In the genomic region with DNA sequence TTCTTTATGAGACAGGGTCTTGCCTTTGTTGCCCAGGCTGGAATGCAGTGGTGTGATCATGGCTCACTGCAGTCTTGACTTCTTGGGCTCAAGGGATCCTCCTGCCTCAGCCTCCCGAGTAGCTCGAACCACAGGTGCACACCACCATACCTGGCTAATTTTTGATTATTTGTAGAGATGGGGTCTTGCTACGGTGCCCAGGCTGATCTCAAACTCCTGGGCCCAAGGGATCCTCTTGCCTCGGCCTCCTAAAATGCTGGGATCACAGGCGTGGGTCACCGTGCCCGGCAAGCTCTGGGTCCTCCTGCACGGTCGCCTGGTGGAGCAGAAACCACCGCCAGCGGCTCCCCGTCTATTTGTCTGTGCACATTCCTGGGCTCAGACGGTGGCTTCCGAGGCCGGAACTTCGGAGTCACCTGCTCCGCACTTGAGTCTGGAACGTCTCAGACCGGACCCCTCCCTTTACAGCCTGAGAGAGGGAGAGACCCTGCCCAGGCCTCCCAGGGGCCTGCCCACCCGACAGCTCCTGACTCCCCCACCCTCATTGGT, we compare ENCODE assay signal across 17 cellular contexts. TPM values are rescaled to one million over a fixed set of nuclear protein-coding genes. Genes with fewer than 3 reads are reported as not detected.
DNase-seq lines count a peak whose midpoint lies in the region; ATAC-seq, FAIRE-seq and TF ChIP-seq lines count a peak whose summit lies in the region.
"Had no signal": no experiment of that assay in that cellular context is flagged by ENCODE, and none has a peak within 500 bp of the region (broad histone marks: within the 10 kb centered on the region; RNA-seq: fewer than 3 reads in every experiment).

No MANE protein-coding gene starts in this region.

- H2BK5ac ChIP-seq in neuronal stem cell (ENCODE audit: low read length) = peak overlapping the region; percentile 54

- no peak for FAIRE-seq in HepG2 (lab: Jason Lieb, UNC)
- FAIRE-seq: GM12878, GM18507 had no signal

- H2BK12ac ChIP-seq in neuronal stem cell (ENCODE audit: low read length) = peak overlapping the region; percentile 41

- TF ChIP-seq RAD21 in HepG2 (CRISPR knock-in tag; IDR thresholded peaks at IDR 0.05) = no peak

- no peaks in the 10 kb centered on the region for H3K27me3 Mint-ChIP-seq in WTC11 (ENCODE audit: low read depth)

- H3K4me2 ChIP-seq in HepG2 (ENCODE audit: low read depth, low read length) (no peak overlapping the region), neuronal stem cell (ENCODE audit: insufficient read depth, low read length, poor library complexity, severe bottlenecking) (no peak overlapping the region)
- H3K4me2 ChIP-seq: GM23338 had no signal

- in situ Hi-C loops in HepG2 (cut with HindIII; ENCODE audit: extremely low pct_ligation_motif_present, low pct_unique_long_range_greater_than_20kb) = no loop called here

- no peak for TF ChIP-seq CTCF in HepG2 (CRISPR knock-in tag; IDR thresholded peaks at IDR 0.05)
- TF ChIP-seq CTCF in right lobe of liver (IDR thresholded peaks at IDR 0.05) = no peak
- TF ChIP-seq CTCF in WTC11 (IDR thresholded peaks at IDR 0.05) = no peak
- TF ChIP-seq CTCF in vagina (IDR thresholded peaks at IDR 0.05) = no peak

- H3K4me1 ChIP-seq in HepG2 (ENCODE audit: insufficient read depth, low read length) = peaks cover 52% of the 10 kb centered on the region
- peaks cover 0 to 16% (median 5%) of the 10 kb centered on the region in 4 donors for H3K4me1 ChIP-seq in right lobe of liver
- H3K4me1 ChIP-seq in neuronal stem cell (ENCODE audit: control insufficient read depth in 2 of 2, insufficient read depth in 1 of 2, low read depth in 1 of 2, low read length in 2 of 2) = peaks cover under 1 to 8% of the 10 kb centered on the region in 2 donors
- H3K4me1 ChIP-seq in vagina = no peaks in the 10 kb centered on the region

- no peaks in the 10 kb centered on the region for H3K9me3 Mint-ChIP-seq in WTC11
- H3K9me3 Mint-ChIP-seq: CD8-positive, alpha-beta T cell; GM23338 had no signal

- ATAC-seq in HepG2 (no peak), right lobe of liver (no peak), WTC11 (no peak), GM21786 (IDR thresholded peaks at IDR 0.05; ENCODE audit: unreplicated experiment) (no peak)
- ATAC-seq: CD8-positive, alpha-beta T cell; GM12878; GM23338 had no signal

- H3K79me1 ChIP-seq in neuronal stem cell (ENCODE audit: low read depth, low read length) = peaks cover 2% of the 10 kb centered on the region

- H3K36me3 Mint-ChIP-seq in WTC11 = no peaks in the 10 kb centered on the region
- H3K36me3 Mint-ChIP-seq: CD14-positive monocyte; CD8-positive, alpha-beta T cell had no signal

- no peak overlapping the region for H2BK120ac ChIP-seq in neuronal stem cell (ENCODE audit: low read depth, low read length)

- CTCF ChIA-PET in HepG2 (lab: Yijun Ruan, JAX; ENCODE audit: low intra/inter-chr PET ratio, low total read pairs) (no interaction called here), WTC11 (lab: Charles Lee) (no interaction called here)

- H3K36me3 ChIP-seq in HepG2 (replicated peaks in 1 of 2; ENCODE audit: control insufficient read depth in 1 of 2, insufficient read depth in 2 of 2, low read length in 2 of 2) (no peaks in the 10 kb centered on the region), right lobe of liver (no peaks in the 10 kb centered on the region), neuronal stem cell (replicated peaks in 1 of 2; ENCODE audit: control insufficient read depth in 2 of 2, insufficient read depth in 2 of 2, low read length in 2 of 2) (no peaks in the 10 kb centered on the region), vagina (no peaks in the 10 kb centered on the region)

- H2AK5ac ChIP-seq in neuronal stem cell (ENCODE audit: low read depth, low read length) = peak overlapping the region; percentile 68

- H3K4me3 Mint-ChIP-seq in WTC11 = no peak overlapping the region
- H3K4me3 Mint-ChIP-seq: CD14-positive monocyte; CD8-positive, alpha-beta T cell; GM23338 had no signal

- H3K27ac ChIP-seq in HepG2 (ENCODE audit: extremely low read length, insufficient read depth, low read length) = no peak overlapping the region
- H3K27ac ChIP-seq in right lobe of liver = no peak overlapping the region
- no peak overlapping the region for H3K27ac ChIP-seq in neuronal stem cell (replicated peaks; ENCODE audit: low read length)
- H3K27ac ChIP-seq in vagina = no peak overlapping the region
- H3K27ac ChIP-seq: 22Rv1 had no signal

- intact Hi-C loops in HepG2 (cut with micrococcal nuclease; ENCODE audit: unreplicated experiment) (no loop called here), right lobe of liver (cut with DNase I) (no loop called here), vagina (cut with DNase I) (no loop called here)

- H3K9me3 ChIP-seq in HepG2 (ENCODE audit: low read length) (no peaks in the 10 kb centered on the region), right lobe of liver (no peaks in the 10 kb centered on the region), neuronal stem cell (replicated peaks in 1 of 2; ENCODE audit: control insufficient read depth in 2 of 2, insufficient read depth in 1 of 2, low read depth in 1 of 2, low read length in 2 of 2) (peaks cover 0 to 2% of the 10 kb centered on the region in 2 donors), vagina (no peaks in the 10 kb centered on the region)
- H3K9me3 ChIP-seq: Caco-2 had no signal

- H3K4me1 Mint-ChIP-seq in WTC11 = no peaks in the 10 kb centered on the region
- H3K4me1 Mint-ChIP-seq: CD14-positive monocyte, GM23338 had no signal

- BruUV-seq in HepG2 (replicated peaks; lab: Mats Ljungman, UMichigan) = no TSS peak

- DNase-seq in DMS53 (lab: John Stamatoyannopoulos, UW) = peak; percentile 26
- no peak for DNase-seq in DMS53 treated with DMSO at 0.1 percent for 48 hours (lab: John Stamatoyannopoulos, UW; ENCODE audit: unreplicated experiment)
- DNase-seq in HepG2 (ENCODE audit: low spot score) = no peak
- DNase-seq in right lobe of liver = no peak
- no peak for DNase-seq in WTC11 (ENCODE audit: low spot score)
- DNase-seq in neuronal stem cell (ENCODE audit: low spot score) = no peak
- DNase-seq in vagina (ENCODE audit: extremely low spot score in 2 of 2) = no peak
- DNase-seq: Caco-2; CD8-positive, alpha-beta T cell; H7 had no signal

- H3K18ac ChIP-seq in neuronal stem cell (ENCODE audit: low read length) = peak overlapping the region; percentile 1

- POLR2A ChIA-PET in HepG2 (lab: Yijun Ruan, JAX) = interaction anchor here (1.2 to 1.8 kb wide), 2 partner anchors 16 to 39 kb away, joined by 3 to 4 read pairs; partner anchors contain the start of gene CIRBP
- POLR2A ChIA-PET in WTC11 (lab: Charles Lee) = no interaction called here

- no peaks in the 10 kb centered on the region for H3K79me2 ChIP-seq in HepG2 (ENCODE audit: insufficient read depth, low read length)

- H2AFZ ChIP-seq in HepG2 (ENCODE audit: low read length) = no peak overlapping the region
- no peak overlapping the region for H2AFZ ChIP-seq in neuronal stem cell (ENCODE audit: low read length)
- H2AFZ ChIP-seq: GM23338 had no signal

- no peak overlapping the region for H4K8ac ChIP-seq in neuronal stem cell (ENCODE audit: low read depth, low read length)

- 38% methylated on average over 12 of the region's 20 CpGs for WGBS in HepG2 (ENCODE audit: low lambda C conversion rate)
- 93% methylated on average over 2 of the region's 20 CpGs for WGBS in right lobe of liver (ENCODE audit: insufficient coverage, low coverage, low lambda C conversion rate, missing lambda C conversion rate)
- no CpG with 5 or more reads among the region's 20 CpGs for WGBS in neuronal stem cell (ENCODE audit: extremely low coverage in 2 of 2, insufficient read length in 2 of 2, insufficient replicate concordance in 1 of 2), 2 donors

- H3K23ac ChIP-seq in neuronal stem cell (ENCODE audit: low read depth, low read length, poor library complexity) = no peak overlapping the region

- H3K27me3 ChIP-seq in HepG2 (ENCODE audit: control insufficient read depth in 1 of 2, insufficient read depth in 2 of 2, low read length in 2 of 2) = peaks cover 0 to 3% of the 10 kb centered on the region in 2 experiments; a peak in 1 of 5 replicates
- no peaks in the 10 kb centered on the region for H3K27me3 ChIP-seq in right lobe of liver
- H3K27me3 ChIP-seq in neuronal stem cell (ENCODE audit: control insufficient read depth in 3 of 3, insufficient read depth in 3 of 3, low read depth in 1 of 3, low read length in 3 of 3) = no peaks in the 10 kb centered on the region
- H3K27me3 ChIP-seq in vagina = no peaks in the 10 kb centered on the region

- H3K14ac ChIP-seq in neuronal stem cell (ENCODE audit: low read length) = no peak overlapping the region

- H3K4ac ChIP-seq in neuronal stem cell (ENCODE audit: low read length) = no peak overlapping the region

- H3K9ac ChIP-seq in HepG2 (ENCODE audit: insufficient read depth, low read depth, low read length) = no peak overlapping the region
- H3K9ac ChIP-seq in neuronal stem cell (ENCODE audit: low read depth, low read length, poor library complexity) = no peak overlapping the region

- H2BK15ac ChIP-seq in neuronal stem cell (ENCODE audit: low read length) = peak overlapping the region; percentile 96

- TF ChIP-seq POLR2A in HepG2 (IDR thresholded peaks at IDR 0.05; ENCODE audit: insufficient read depth in 1 of 2, low read depth in 2 of 2, low read length in 2 of 2) = no peak
- TF ChIP-seq POLR2A in right lobe of liver (IDR thresholded peaks at IDR 0.05) = no peak
- TF ChIP-seq POLR2A in vagina (IDR thresholded peaks at IDR 0.05) = no peak

- no peak overlapping the region for H4K91ac ChIP-seq in neuronal stem cell (ENCODE audit: low read depth, low read length, poor library complexity)

- H3K4me3 ChIP-seq in HepG2 (replicated peaks in 1 of 3; ENCODE audit: insufficient read depth in 1 of 3, low read depth in 2 of 3, low read length in 3 of 3) (no peak overlapping the region), right lobe of liver (no peak overlapping the region), neuronal stem cell (ENCODE audit: low read length in 2 of 2) (no peak overlapping the region), vagina (no peak overlapping the region)
- H3K4me3 ChIP-seq: GM12878, GM23338 had no signal

- TF ChIP-seq EP300 in HepG2 (IDR thresholded peaks at IDR 0.05; ENCODE audit: low read depth in 2 of 2, low read length in 2 of 2) = no peak
- no peak for TF ChIP-seq EP300 in HepG2 (CRISPR knock-in tag; IDR thresholded peaks at IDR 0.05; ENCODE audit: borderline replicate concordance)

- H3K27ac Mint-ChIP-seq in WTC11 = no peak overlapping the region
- H3K27ac Mint-ChIP-seq: CD14-positive monocyte; CD8-positive, alpha-beta T cell; GM23338 had no signal

- no peaks in the 10 kb centered on the region for H4K20me1 ChIP-seq in HepG2 (ENCODE audit: insufficient read depth, low read length)

RNA-seq across cellular contexts. Expression of gene EFNA2, which starts 22.2 kb away (rescaled TPM):
- total RNA-seq in HepG2 (2016; rRNA removed; fragmentation: Illumina TruSeq; extraction: Trizol) (4.3 and 9.9 TPM in 2 replicates), right lobe of liver (10 to 100 TPM in 1 of 6 experiments, 1 to 10 TPM in 5; 4.2 to 10.3 (median 5.6) TPM), WTC11 (2021) (11.4 to 14.2 TPM (median 12.6 TPM) in 3 replicates), vagina (not detected)
- 15.0 and 18.4 TPM in 2 replicates for total RNA-seq in HepG2 (2016; cell fraction: cytosol; rRNA removed; fragmentation: Illumina TruSeq; extraction: Trizol; ENCODE audit: low read depth)
- 5.2 and 11.1 TPM in 2 replicates for total RNA-seq in HepG2 (2016; cell fraction: insoluble cytoplasmic fraction; rRNA removed; fragmentation: Illumina TruSeq; extraction: Trizol)
- 27.1 and 33.2 TPM in 2 replicates for total RNA-seq in HepG2 (2016; cell fraction: membrane; rRNA removed; fragmentation: Illumina TruSeq; extraction: Trizol)
- 3.7 and 6.5 TPM in 2 replicates for total RNA-seq in HepG2 (2016; cell fraction: nucleus; rRNA removed; fragmentation: Illumina TruSeq; extraction: Trizol)
- polyA plus RNA-seq in HepG2 (2011; rRNA removed) = 6.0 and 11.1 TPM in 2 replicates
- 7.3 and 14.1 TPM in 2 replicates for polyA plus RNA-seq in HepG2 (2011; cell fraction: cytosol; rRNA removed)
- polyA plus RNA-seq in HepG2 (2011; cell fraction: nucleus; rRNA removed) = 17.9 and 19.5 TPM in 2 replicates
- polyA plus RNA-seq in HepG2 (2012) = 6.4 and 6.8 TPM in 2 replicates
- 17.9 and 19.1 TPM in 2 replicates for polyA plus RNA-seq in HepG2 (2016; cell fraction: cytosol; fragmentation: Illumina TruSeq; extraction: Trizol; ENCODE audit: low read depth)
- 7.9 and 11.2 TPM in 2 replicates for polyA plus RNA-seq in HepG2 (2016; cell fraction: insoluble cytoplasmic fraction; fragmentation: Illumina TruSeq; extraction: Trizol; ENCODE audit: low read depth)
- 27.7 and 33.0 TPM in 2 replicates for polyA plus RNA-seq in HepG2 (2016; cell fraction: membrane; fragmentation: Illumina TruSeq; extraction: Trizol; ENCODE audit: low read depth)
- 11.7 and 13.4 TPM in 2 replicates for polyA plus RNA-seq in HepG2 (2016; cell fraction: nucleus; fragmentation: Illumina TruSeq; extraction: Trizol; ENCODE audit: insufficient read depth, low read depth)
- polyA minus RNA-seq in HepG2 (2011; rRNA and poly(A)+ RNA removed; ENCODE audit: low replicate concordance) = 0.28 and 20.0 TPM in 2 replicates
- 23.0 and 23.8 TPM in 2 replicates for polyA minus RNA-seq in HepG2 (2011; cell fraction: cytosol; rRNA and poly(A)+ RNA removed)
- 2.8 and 4.2 TPM in 2 replicates for polyA minus RNA-seq in HepG2 (2011; cell fraction: nucleus; rRNA and poly(A)+ RNA removed)
- 41.4 TPM for polyA plus RNA-seq in neuronal stem cell (2013, experiment 1 of 2)
- polyA plus RNA-seq in neuronal stem cell (2013, experiment 2 of 2) = 40.6 TPM
- total RNA-seq: CD8-positive, alpha-beta T cell; GM12878 had no signal
- polyA plus RNA-seq: BJ, CD14-positive monocyte, GM12878 had no signal

RNA-seq across cellular contexts. Expression of gene FAM174C, which starts 32.5 kb away (rescaled TPM):
- total RNA-seq in HepG2 (2016; rRNA removed; fragmentation: Illumina TruSeq; extraction: Trizol) (21.9 and 31.3 TPM in 2 replicates), right lobe of liver (100 to 1,000 TPM in 1 of 6 experiments, 10 to 100 TPM in 5; 34.0 to 103 (median 43.8) TPM), WTC11 (2021) (59.4 to 65.9 TPM (median 65.7 TPM) in 3 replicates), vagina (64.8 TPM)
- 67.5 and 90.2 TPM in 2 replicates for total RNA-seq in HepG2 (2016; cell fraction: cytosol; rRNA removed; fragmentation: Illumina TruSeq; extraction: Trizol; ENCODE audit: low read depth)
- 14.2 and 28.2 TPM in 2 replicates for total RNA-seq in HepG2 (2016; cell fraction: insoluble cytoplasmic fraction; rRNA removed; fragmentation: Illumina TruSeq; extraction: Trizol)
- total RNA-seq in HepG2 (2016; cell fraction: membrane; rRNA removed; fragmentation: Illumina TruSeq; extraction: Trizol) = 57.9 and 74.3 TPM in 2 replicates
- 18.6 and 22.9 TPM in 2 replicates for total RNA-seq in HepG2 (2016; cell fraction: nucleus; rRNA removed; fragmentation: Illumina TruSeq; extraction: Trizol)
- 19.5 and 21.2 TPM in 2 replicates for polyA plus RNA-seq in HepG2 (2011; rRNA removed)
- 21.0 and 42.4 TPM in 2 replicates for polyA plus RNA-seq in HepG2 (2011; cell fraction: cytosol; rRNA removed)
- 45.8 and 49.4 TPM in 2 replicates for polyA plus RNA-seq in HepG2 (2011; cell fraction: nucleus; rRNA removed)
- 14.1 and 18.2 TPM in 2 replicates for polyA plus RNA-seq in HepG2 (2012)
- 104 and 136 TPM in 2 replicates for polyA plus RNA-seq in HepG2 (2016; cell fraction: cytosol; fragmentation: Illumina TruSeq; extraction: Trizol; ENCODE audit: low read depth)
- 24.1 and 30.7 TPM in 2 replicates for polyA plus RNA-seq in HepG2 (2016; cell fraction: insoluble cytoplasmic fraction; fragmentation: Illumina TruSeq; extraction: Trizol; ENCODE audit: low read depth)
- polyA plus RNA-seq in HepG2 (2016; cell fraction: membrane; fragmentation: Illumina TruSeq; extraction: Trizol; ENCODE audit: low read depth) = 78.9 and 88.8 TPM in 2 replicates
- 43.0 and 56.8 TPM in 2 replicates for polyA plus RNA-seq in HepG2 (2016; cell fraction: nucleus; fragmentation: Illumina TruSeq; extraction: Trizol; ENCODE audit: insufficient read depth, low read depth)
- polyA minus RNA-seq in HepG2 (2011; rRNA and poly(A)+ RNA removed; ENCODE audit: low replicate concordance) = 15.5 and 24.8 TPM in 2 replicates
- 9.4 and 11.7 TPM in 2 replicates for polyA minus RNA-seq in HepG2 (2011; cell fraction: cytosol; rRNA and poly(A)+ RNA removed)
- 6.5 and 6.8 TPM in 2 replicates for polyA minus RNA-seq in HepG2 (2011; cell fraction: nucleus; rRNA and poly(A)+ RNA removed)
- polyA plus RNA-seq in neuronal stem cell (2013, experiment 1 of 2) = 23.8 TPM
- polyA plus RNA-seq in neuronal stem cell (2013, experiment 2 of 2) = 24.1 TPM

RNA-seq across cellular contexts. Expression of gene CIRBP, which starts 38.7 kb away (rescaled TPM):
- total RNA-seq in HepG2 (2016; rRNA removed; fragmentation: Illumina TruSeq; extraction: Trizol) = 133 and 135 TPM in 2 replicates
- total RNA-seq in HepG2 (2016; cell fraction: cytosol; rRNA removed; fragmentation: Illumina TruSeq; extraction: Trizol; ENCODE audit: low read depth) = 96.6 and 116 TPM in 2 replicates
- 122 and 153 TPM in 2 replicates for total RNA-seq in HepG2 (2016; cell fraction: insoluble cytoplasmic fraction; rRNA removed; fragmentation: Illumina TruSeq; extraction: Trizol)
- 83.7 and 88.2 TPM in 2 replicates for total RNA-seq in HepG2 (2016; cell fraction: membrane; rRNA removed; fragmentation: Illumina TruSeq; extraction: Trizol)
- 100 and 108 TPM in 2 replicates for total RNA-seq in HepG2 (2016; cell fraction: nucleus; rRNA removed; fragmentation: Illumina TruSeq; extraction: Trizol)
- 140 and 177 TPM in 2 replicates for polyA plus RNA-seq in HepG2 (2011; rRNA removed)
- 120 and 152 TPM in 2 replicates for polyA plus RNA-seq in HepG2 (2011; cell fraction: cytosol; rRNA removed)
- 887 and 1,037 TPM in 2 replicates for polyA plus RNA-seq in HepG2 (2011; cell fraction: nucleus; rRNA removed)
- polyA plus RNA-seq in HepG2 (2012) = 154 and 221 TPM in 2 replicates
- polyA plus RNA-seq in HepG2 (2016; cell fraction: cytosol; fragmentation: Illumina TruSeq; extraction: Trizol; ENCODE audit: low read depth) = 39.2 and 45.5 TPM in 2 replicates
- 156 and 182 TPM in 2 replicates for polyA plus RNA-seq in HepG2 (2016; cell fraction: insoluble cytoplasmic fraction; fragmentation: Illumina TruSeq; extraction: Trizol; ENCODE audit: low read depth)
- 63.6 and 72.0 TPM in 2 replicates for polyA plus RNA-seq in HepG2 (2016; cell fraction: membrane; fragmentation: Illumina TruSeq; extraction: Trizol; ENCODE audit: low read depth)
- polyA plus RNA-seq in HepG2 (2016; cell fraction: nucleus; fragmentation: Illumina TruSeq; extraction: Trizol; ENCODE audit: insufficient read depth, low read depth) = 293 and 318 TPM in 2 replicates
- polyA minus RNA-seq in HepG2 (2011; rRNA and poly(A)+ RNA removed; ENCODE audit: low replicate concordance) = 38.8 and 49.7 TPM in 2 replicates
- polyA minus RNA-seq in HepG2 (2011; cell fraction: cytosol; rRNA and poly(A)+ RNA removed) = 32.8 and 38.9 TPM in 2 replicates
- polyA minus RNA-seq in HepG2 (2011; cell fraction: nucleus; rRNA and poly(A)+ RNA removed) = 106 and 131 TPM in 2 replicates
- total RNA-seq in right lobe of liver = 100 to 1,000 TPM in 2 of 6 experiments, 10 to 100 TPM in 4; 69.2 to 111 (median 89.5) TPM
- 256 to 298 TPM (median 256 TPM) in 3 replicates for total RNA-seq in WTC11 (2021)
- polyA plus RNA-seq in neuronal stem cell (2013, experiment 1 of 2) = 218 TPM
- polyA plus RNA-seq in neuronal stem cell (2013, experiment 2 of 2) = 217 TPM
- 192 TPM for total RNA-seq in vagina

RNA-seq across cellular contexts. Expression of gene MIDN, which starts 59.4 kb away (rescaled TPM):
- total RNA-seq in HepG2 (2016; rRNA removed; fragmentation: Illumina TruSeq; extraction: Trizol) (8.4 and 10.7 TPM in 2 replicates), right lobe of liver (10 to 100 TPM; 22.3 to 55.1 (median 29.3) TPM), WTC11 (2021) (189 to 190 TPM (median 189 TPM) in 3 replicates), vagina (170 TPM)
- 6.5 and 7.9 TPM in 2 replicates for total RNA-seq in HepG2 (2016; cell fraction: cytosol; rRNA removed; fragmentation: Illumina TruSeq; extraction: Trizol; ENCODE audit: low read depth)
- 8.9 and 11.0 TPM in 2 replicates for total RNA-seq in HepG2 (2016; cell fraction: insoluble cytoplasmic fraction; rRNA removed; fragmentation: Illumina TruSeq; extraction: Trizol)
- total RNA-seq in HepG2 (2016; cell fraction: membrane; rRNA removed; fragmentation: Illumina TruSeq; extraction: Trizol) = 14.1 and 14.8 TPM in 2 replicates
- 17.3 and 19.0 TPM in 2 replicates for total RNA-seq in HepG2 (2016; cell fraction: nucleus; rRNA removed; fragmentation: Illumina TruSeq; extraction: Trizol)
- polyA plus RNA-seq in HepG2 (2011; rRNA removed) = 18.0 and 19.6 TPM in 2 replicates
- 14.8 and 17.8 TPM in 2 replicates for polyA plus RNA-seq in HepG2 (2011; cell fraction: cytosol; rRNA removed)
- 116 and 135 TPM in 2 replicates for polyA plus RNA-seq in HepG2 (2011; cell fraction: nucleus; rRNA removed)
- 27.5 and 28.1 TPM in 2 replicates for polyA plus RNA-seq in HepG2 (2012)
- 2.7 and 3.3 TPM in 2 replicates for polyA plus RNA-seq in HepG2 (2016; cell fraction: cytosol; fragmentation: Illumina TruSeq; extraction: Trizol; ENCODE audit: low read depth)
- 30.9 and 43.0 TPM in 2 replicates for polyA plus RNA-seq in HepG2 (2016; cell fraction: insoluble cytoplasmic fraction; fragmentation: Illumina TruSeq; extraction: Trizol; ENCODE audit: low read depth)
- 10.2 and 10.3 TPM in 2 replicates for polyA plus RNA-seq in HepG2 (2016; cell fraction: membrane; fragmentation: Illumina TruSeq; extraction: Trizol; ENCODE audit: low read depth)
- 76.5 and 77.9 TPM in 2 replicates for polyA plus RNA-seq in HepG2 (2016; cell fraction: nucleus; fragmentation: Illumina TruSeq; extraction: Trizol; ENCODE audit: insufficient read depth, low read depth)
- polyA minus RNA-seq in HepG2 (2011; rRNA and poly(A)+ RNA removed; ENCODE audit: low replicate concordance) = 14.0 and 39.5 TPM in 2 replicates
- polyA minus RNA-seq in HepG2 (2011; cell fraction: cytosol; rRNA and poly(A)+ RNA removed) = 42.7 and 47.0 TPM in 2 replicates
- polyA minus RNA-seq in HepG2 (2011; cell fraction: nucleus; rRNA and poly(A)+ RNA removed) = 36.8 and 48.0 TPM in 2 replicates
- 98.3 TPM for polyA plus RNA-seq in neuronal stem cell (2013, experiment 1 of 2)
- 99.9 TPM for polyA plus RNA-seq in neuronal stem cell (2013, experiment 2 of 2)
